Comparison of ENCODE assay signal across 1 cellular context in genomic region chr1:8963940-8964339, GRCh38.
A peak's percentile ranks its signal among the peaks of the same experiment; 100 is the strongest.
TF ChIP-seq lines count a peak whose summit lies in the region.

No MANE protein-coding gene starts in this region.

TF ChIP-seq in HEK293, 187 proteins besides CTCF, POLR2A, EP300 and RAD21 (continued from another document):
- TF ChIP-seq REST (tag by site-specific recombination; IDR thresholded peaks at IDR 0.05) (no peak), EGR2 (tag by site-specific recombination; IDR thresholded peaks at IDR 0.05; ENCODE audit: low read depth) (peak; percentile 75; the same call in 1 of the 2 replicates)
TF ChIP-seq in HEK293: peak in this region for 2.
